Comparison of ENCODE assay signal across 9 cellular contexts in the genomic region with DNA sequence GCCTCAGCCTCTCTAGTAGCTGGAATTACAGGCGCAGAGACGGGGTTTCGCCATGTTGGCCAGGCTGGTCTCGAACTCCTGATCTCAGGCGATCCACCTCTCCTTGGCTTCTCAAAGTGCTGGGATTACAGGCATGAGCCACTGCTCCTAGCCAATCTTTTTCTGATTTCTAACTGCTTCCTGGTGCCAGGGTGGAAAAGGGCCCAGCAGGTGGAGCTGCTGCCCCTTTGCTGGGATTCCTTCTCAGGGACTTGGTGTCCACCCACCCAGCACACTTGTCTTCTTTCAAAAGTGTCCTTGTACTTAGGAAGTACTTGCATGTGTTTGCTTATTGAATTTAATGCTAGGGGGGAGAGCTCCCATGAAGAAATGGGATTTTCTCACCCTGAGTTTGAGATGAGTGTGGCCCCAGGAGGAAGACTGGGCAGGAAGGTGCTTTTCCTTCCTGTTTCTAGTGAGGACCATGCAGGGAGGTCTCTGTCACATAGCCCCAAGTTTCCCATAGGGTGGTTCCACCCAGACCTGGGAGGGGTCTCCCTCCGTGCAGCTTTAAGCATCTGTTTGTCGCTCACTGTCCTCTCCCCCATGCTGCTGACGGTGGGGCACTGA. TPM values are rescaled to one million over a fixed set of nuclear protein-coding genes. Genes with fewer than 3 reads are reported as not detected.
DNase-seq lines count a peak whose midpoint lies in the region; ATAC-seq, FAIRE-seq and TF ChIP-seq lines count a peak whose summit lies in the region.
"Had no signal": no experiment of that assay in that cellular context is flagged by ENCODE, and none has a peak within 500 bp of the region (broad histone marks: within the 10 kb centered on the region; RNA-seq: fewer than 3 reads in every experiment).

No MANE protein-coding gene starts in this region.

- TF ChIP-seq EP300 in stomach (IDR thresholded peaks at IDR 0.05), result no peak

- peak; percentile 84 for TF ChIP-seq CTCF in AG09309 (IDR thresholded peaks at IDR 0.05; ENCODE audit: control insufficient read depth, insufficient read depth, low read depth, low read length, missing control alignments)
- peak; percentile 71 for TF ChIP-seq CTCF in GM10248 (IDR thresholded peaks at IDR 0.05; ENCODE audit: control extremely low read depth, extremely low read depth, low read depth, missing control alignments)
- peak; percentile 87 to 88 (median 88) for TF ChIP-seq CTCF in keratinocyte (optimal IDR thresholded peaks at IDR 0.05 in 1 of 3, IDR thresholded peaks at IDR 0.05 in 1 of 3, conservative IDR thresholded peaks at IDR 0.05 in 1 of 3; ENCODE audit: extremely low read depth in 1 of 3, insufficient read depth in 2 of 3, low read length in 3 of 3)
- peak in 4 of 7 experiments; percentile 18 to 51 (median 49) for TF ChIP-seq CTCF in stomach (IDR thresholded peaks at IDR 0.05)

- CTCF ChIA-PET in GM10248 (lab: Yijun Ruan, JAX), result interaction anchor here (1.0 to 6.6 kb wide), 23 partner anchors 8 to 811 kb away, joined by 3 to 58 read pairs (median 4); a partner anchor contains a TSS

- no peak for DNase-seq in AG09309 (ENCODE audit: low read depth)
- peak; percentile 61 for DNase-seq in GM10248 (ENCODE audit: extremely low spot score)
- peak; percentile 68 for DNase-seq in NCI-H345 (lab: John Stamatoyannopoulos, UW)
- DNase-seq in amniotic epithelial cell (ENCODE audit: low read depth), result peak; percentile 56
- DNase-seq in keratinocyte (ENCODE audit: low read depth, low spot score), result no peak
- DNase-seq in stomach, result peak; percentile 55
- DNase-seq in central memory CD4-positive, alpha-beta T cell, result no peak

- peaks cover 71% of the 10 kb centered on the region for H3K4me1 ChIP-seq in keratinocyte (ENCODE audit: control insufficient read depth, extremely low read depth, insufficient read depth, low read length)
- H3K4me1 ChIP-seq in stomach, result peaks cover 21 to 32% (median 28%) of the 10 kb centered on the region in 4 donors

- H3K9me1 ChIP-seq in keratinocyte (ENCODE audit: control insufficient read depth, extremely low read depth, insufficient read depth, low read length), result no peaks in the 10 kb centered on the region

- WGBS in stomach, 5 donors, result 73 to 84% (median 80%) methylated on average over 8 of the region's 8 CpGs

- H4K20me1 ChIP-seq in keratinocyte (ENCODE audit: control insufficient read depth, extremely low read depth, insufficient read depth, low read length), result peaks cover 4% of the 10 kb centered on the region

- H3K4me3 ChIP-seq in AG09309 (ENCODE audit: control insufficient read depth, low read depth, low read length) (no peak overlapping the region), keratinocyte (ENCODE audit: control insufficient read depth in 2 of 3, extremely low read depth in 1 of 3, insufficient read depth in 2 of 3, low read depth in 1 of 3, low read length in 3 of 3) (peak overlapping the region in 2 of 3 experiments; percentile 7 to 37), stomach (no peak overlapping the region)

- H3K9ac ChIP-seq in keratinocyte (ENCODE audit: control insufficient read depth, extremely low read depth, insufficient read depth, low read length), result peak overlapping the region; percentile 28

- peak; percentile 67 for FAIRE-seq in keratinocyte (lab: Jason Lieb, UNC)

- H3K36me3 ChIP-seq in keratinocyte (ENCODE audit: control insufficient read depth in 2 of 2, extremely low read depth in 1 of 2, insufficient read depth in 2 of 2, low read length in 2 of 2), result peaks cover 12 to 14% of the 10 kb centered on the region in 2 experiments
- peaks cover 43 to 51% (median 51%) of the 10 kb centered on the region in 4 donors for H3K36me3 ChIP-seq in stomach

- H3K79me2 ChIP-seq in keratinocyte (ENCODE audit: control insufficient read depth, insufficient read depth, low read length), result no peaks in the 10 kb centered on the region

- dilution Hi-C loops in keratinocyte (cut with MboI; ENCODE audit: extremely low pct_ligation_motif_present, low sequenced_read_pairs), result no loop called here

- intact Hi-C loops in stomach (cut with DNase I; ENCODE audit: low total_unique reads), result loop anchor here (10.0 kb wide), 1 partner anchor 808 kb away; no protein-coding TSS in a partner anchor

- no peak for TF ChIP-seq POLR2A in stomach (IDR thresholded peaks at IDR 0.05)

- H3K4me2 ChIP-seq in keratinocyte (ENCODE audit: control insufficient read depth, extremely low read depth, insufficient read depth, low read depth, low read length), result peak overlapping the region; percentile 82

- POLR2A ChIA-PET in GM10248 (lab: Yijun Ruan, JAX), result interaction anchor here (0.5 kb wide), 1 partner anchor 834 kb away, joined by 3 read pairs; no protein-coding TSS in a partner anchor

- peak overlapping the region; percentile 98 for H3K27ac ChIP-seq in keratinocyte (ENCODE audit: control insufficient read depth, insufficient read depth, low read length)
- H3K27ac ChIP-seq in stomach, result no peak overlapping the region

- H3K9me3 ChIP-seq in keratinocyte (ENCODE audit: control insufficient read depth, low read depth, low read length) (no peaks in the 10 kb centered on the region), stomach (no peaks in the 10 kb centered on the region)

- ATAC-seq in HG02938 (IDR thresholded peaks at IDR 0.05; ENCODE audit: unreplicated experiment), result no peak
- ATAC-seq: stimulated activated naive CD8-positive, alpha-beta T cell treated with anti-CD3 and anti-CD28 coated beads, Interleukin-15, amount 100 ng/mL, for 72 hours had no signal

- H3K27me3 ChIP-seq in keratinocyte (ENCODE audit: control insufficient read depth, extremely low read depth, insufficient read depth, low read length), result no peaks in the 10 kb centered on the region
- H3K27me3 ChIP-seq in stomach, result no peaks in the 10 kb centered on the region

- no peak overlapping the region for H2AFZ ChIP-seq in keratinocyte (ENCODE audit: control insufficient read depth, low read length)

RNA-seq across cellular contexts. Expression of a gene that starts 14.2 kb away (rescaled TPM):
- polyA plus RNA-seq in keratinocyte, result 24.1 to 50.0 TPM (median 49.1 TPM) in 3 replicates
- 145 TPM for polyA plus RNA-seq in keratinocyte (2011; ENCODE audit: low read depth)
- polyA plus RNA-seq in keratinocyte (2011; cell fraction: cytosol; rRNA removed), result 26.4 and 35.2 TPM in 2 replicates
- polyA plus RNA-seq in keratinocyte (2011; cell fraction: nucleus; rRNA removed), result 24.5 and 39.0 TPM in 2 replicates
- 31.7 and 64.5 TPM in 2 replicates for polyA plus RNA-seq in keratinocyte (2012; ENCODE audit: low replicate concordance)
- polyA minus RNA-seq in keratinocyte, result 5.7 to 12.6 TPM (median 7.4 TPM) in 3 replicates
- 15.3 TPM for polyA minus RNA-seq in keratinocyte (2011; cell fraction: cytosol; rRNA and poly(A)+ RNA removed)
- 6.4 and 13.8 TPM in 2 replicates for polyA minus RNA-seq in keratinocyte (2011; cell fraction: nucleus; rRNA and poly(A)+ RNA removed)
- 10 to 100 TPM in 3 of 5 donors, 1 to 10 TPM in 2; 1.4 to 43.7 (median 10.3) TPM for total RNA-seq in stomach
- polyA plus RNA-seq in stomach, result 10 to 100 TPM; 22.1 to 24.5 (median 23.1) TPM

RNA-seq across cellular contexts. Expression of a gene that starts 19.9 kb away (rescaled TPM):
- polyA plus RNA-seq in keratinocyte (0.32 to 1.3 TPM (median 0.59 TPM) in 3 replicates), stomach (under 1 TPM in 1 of 3 donors, not detected in 2; 0.20 TPM)
- 0.71 TPM for polyA plus RNA-seq in keratinocyte (2011; ENCODE audit: low read depth)
- polyA plus RNA-seq in keratinocyte (2011; cell fraction: cytosol; rRNA removed), result 0.33 and 0.84 TPM in 2 replicates
- 0.52 and 1.7 TPM in 2 replicates for polyA plus RNA-seq in keratinocyte (2011; cell fraction: nucleus; rRNA removed)
- polyA plus RNA-seq in keratinocyte (2012; ENCODE audit: low replicate concordance), result 0.87 and 2.2 TPM in 2 replicates
- 0.61 to 0.72 TPM (median 0.63 TPM) in 3 replicates for polyA minus RNA-seq in keratinocyte
- 3.3 TPM for polyA minus RNA-seq in keratinocyte (2011; cell fraction: cytosol; rRNA and poly(A)+ RNA removed)
- polyA minus RNA-seq in keratinocyte (2011; cell fraction: nucleus; rRNA and poly(A)+ RNA removed), result 1.7 and 1.8 TPM in 2 replicates
- total RNA-seq in stomach, result not detected

RNA-seq across cellular contexts. Expression of a gene that starts 21.4 kb away (rescaled TPM):
- polyA plus RNA-seq in keratinocyte (5.1 to 24.6 TPM (median 5.2 TPM) in 3 replicates), stomach (10 to 100 TPM; 18.1 to 28.2 (median 21.7) TPM)
- polyA plus RNA-seq in keratinocyte (2011; ENCODE audit: low read depth), result 6.6 TPM
- 9.0 and 16.5 TPM in 2 replicates for polyA plus RNA-seq in keratinocyte (2011; cell fraction: cytosol; rRNA removed)
- polyA plus RNA-seq in keratinocyte (2011; cell fraction: nucleus; rRNA removed), result 10.2 and 14.7 TPM in 2 replicates
- polyA plus RNA-seq in keratinocyte (2012; ENCODE audit: low replicate concordance), result 11.9 and 29.7 TPM in 2 replicates
- 16.0 to 51.9 TPM (median 20.1 TPM) in 3 replicates for polyA minus RNA-seq in keratinocyte
- polyA minus RNA-seq in keratinocyte (2011; cell fraction: cytosol; rRNA and poly(A)+ RNA removed), result 16.7 TPM
- polyA minus RNA-seq in keratinocyte (2011; cell fraction: nucleus; rRNA and poly(A)+ RNA removed), result 9.4 and 14.0 TPM in 2 replicates
- total RNA-seq in stomach, result 10 to 100 TPM in 2 of 5 donors, 1 to 10 TPM in 2, under 1 TPM in 1; 0.58 to 30.4 (median 9.5) TPM

RNA-seq across cellular contexts. Expression of a gene that starts 36.9 kb away (rescaled TPM):
- polyA plus RNA-seq in keratinocyte, result 26.4 to 47.0 TPM (median 44.5 TPM) in 3 replicates
- 125 TPM for polyA plus RNA-seq in keratinocyte (2011; ENCODE audit: low read depth)
- 27.8 and 45.9 TPM in 2 replicates for polyA plus RNA-seq in keratinocyte (2011; cell fraction: cytosol; rRNA removed)
- polyA plus RNA-seq in keratinocyte (2011; cell fraction: nucleus; rRNA removed), result 37.7 and 48.5 TPM in 2 replicates
- 30.4 and 59.0 TPM in 2 replicates for polyA plus RNA-seq in keratinocyte (2012; ENCODE audit: low replicate concordance)
- 7.8 to 38.2 TPM (median 21.6 TPM) in 3 replicates for polyA minus RNA-seq in keratinocyte
- polyA minus RNA-seq in keratinocyte (2011; cell fraction: cytosol; rRNA and poly(A)+ RNA removed), result 37.4 TPM
- polyA minus RNA-seq in keratinocyte (2011; cell fraction: nucleus; rRNA and poly(A)+ RNA removed), result 19.1 and 28.4 TPM in 2 replicates
- 100 to 1,000 TPM in 1 of 5 donors, 10 to 100 TPM in 3, 1 to 10 TPM in 1; 8.2 to 102 (median 72.3) TPM for total RNA-seq in stomach
- polyA plus RNA-seq in stomach, result 10 to 100 TPM; 17.1 to 19.9 (median 18.6) TPM

Comparison
In these comparisons a context has a peak if more than half of its experiments do, and no peak if none do; other contexts are left out.
1. DNase-seq: peak in GM10248 (single experiment), NCI-H345 (single experiment), amniotic epithelial cell (single experiment) and stomach (single experiment); none in AG09309 (single experiment), keratinocyte (single experiment) and central memory CD4-positive, alpha-beta T cell (single experiment).
2. H3K4me3 ChIP-seq: peak in keratinocyte (2 of 3); none in AG09309 (single experiment) and stomach (0 of 4).
3. Peak in every context shown above with its lines, with median percentiles within 50 percentile points of each other: CTCF ChIP-seq.